In the genomic region with DNA sequence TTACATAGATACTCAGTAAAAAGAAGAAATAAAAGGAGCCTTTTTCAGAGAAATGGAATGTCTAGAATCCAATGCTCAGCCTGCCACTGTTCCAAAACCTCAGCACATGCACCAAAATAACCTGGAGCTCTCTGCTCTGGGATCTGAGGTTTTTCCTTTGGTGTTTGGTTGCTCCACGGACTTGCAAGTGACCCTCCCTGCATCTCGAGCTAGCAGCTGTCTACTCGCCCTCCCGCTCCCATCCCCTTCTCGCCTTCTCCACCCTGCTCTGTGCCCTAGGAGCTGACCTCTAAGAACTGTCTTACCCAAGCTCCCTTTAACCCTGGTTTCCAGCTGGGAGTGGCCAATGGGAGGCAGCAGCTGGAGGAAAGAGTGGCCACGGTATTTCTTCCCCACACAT, we compare ENCODE assay signal across 30 cellular contexts.
"Had no signal": no experiment of that assay in that cellular context is flagged by ENCODE, and none has a peak within 500 bp of the region (broad histone marks: within the 10 kb centered on the region; RNA-seq: fewer than 3 reads in every experiment).

No MANE protein-coding gene starts in this region.

- H3K4me3 ChIP-seq: pancreas, psoas muscle, right lobe of liver, sigmoid colon, skin epidermis, smooth muscle cell, spleen, suprapubic skin, testis, tibial artery, transverse colon, upper lobe of right lung, uterus had no signal

- H3K4me1 ChIP-seq: pancreas, psoas muscle, right lobe of liver, sigmoid colon, spleen, suprapubic skin, testis, tibial artery, transverse colon, upper lobe of right lung, uterus had no signal

- H3K27ac ChIP-seq: neutrophil, pancreas, psoas muscle, right lobe of liver, sigmoid colon, spleen, suprapubic skin, testis, tibial artery, transverse colon, upper lobe of right lung, uterus had no signal

- H3K9me3 ChIP-seq: neutrophil, pancreas, psoas muscle, right lobe of liver, sigmoid colon, spleen, suprapubic skin, testis, tibial artery, transverse colon, upper lobe of right lung, uterus had no signal

- ATAC-seq: naive thymus-derived CD4-positive, alpha-beta T cell; natural killer cell treated with Interleukin-12 subunit alpha and Interleukin-12 subunit beta and Interleukin-15 and Interleukin-18, amount 100 ng/mL, for 72 hours; pancreas; psoas muscle; right cardiac atrium; right lobe of liver; stimulated activated memory B cell treated with anti-CD40 and anti-IgM and Interleukin-4, amounts not matched to agents 10 μg/mL and 1 μg/mL and 100 μg/mL, for 72 hours; stimulated activated naive CD8-positive, alpha-beta T cell treated with anti-CD3 and anti-CD28 coated beads, Interleukin-15, amount 100 ng/mL, for 72 hours; stimulated activated naive CD8-positive, alpha-beta T cell treated with anti-CD3 and anti-CD28 coated beads, Interleukin-15, Interleukin-2, amounts not matched to agents 100 U/mL and 50 U/mL, for 24 hours; upper lobe of right lung had no signal

- FAIRE-seq: pancreas had no signal

- DNase-seq: naive thymus-derived CD4-positive, alpha-beta T cell; nephron progenitor cell; nucleus accumbens; pancreas; posterior cingulate gyrus; psoas muscle; right cardiac atrium; right lobe of liver; sigmoid colon; spleen; stimulated activated CD4-positive, alpha-beta T cell treated with anti-CD3 and anti-CD28 coated beads, Interleukin-12 subunit alpha, Interleukin-12 subunit beta, amount 100 ng/mL, for 4 hours; stimulated activated CD4-positive, alpha-beta T cell treated with anti-CD3 and anti-CD28 coated beads, Interleukin-1b, Interleukin-23, amount 100 ng/mL, for 48 hours; stimulated activated CD4-positive, alpha-beta T cell treated with anti-CD3 and anti-CD28 coated beads, Interleukin-4, amount 100 ng/mL, for 1 hour; stimulated activated CD4-positive, alpha-beta T cell treated with anti-CD3 and anti-CD28 coated beads, Interleukin-4, amount 100 ng/mL, for 4 hours; stimulated activated CD8-positive, alpha-beta memory T cell treated with anti-CD3 and anti-CD28 coated beads, Interleukin-4, amount 100 ng/mL, for 48 hours; stimulated activated naive CD4-positive, alpha-beta T cell; stimulated activated naive CD8-positive, alpha-beta T cell treated with anti-CD3 and anti-CD28 coated beads, Interleukin-15, amount 100 ng/mL, for 72 hours; stimulated activated naive CD8-positive, alpha-beta T cell treated with anti-CD3 and anti-CD28 coated beads, Interleukin-15, Interleukin-2, amounts not matched to agents 100 U/mL and 50 U/mL, for 24 hours; substantia nigra; testis; tibial artery; transverse colon; upper lobe of right lung; uterus had no signal

- H3K4me2 ChIP-seq: smooth muscle cell had no signal

- H3K36me3 ChIP-seq: neutrophil, pancreas, right lobe of liver, sigmoid colon, spleen, suprapubic skin, tibial artery, transverse colon, upper lobe of right lung, uterus had no signal

- H3K27me3 ChIP-seq: pancreas, right lobe of liver, sigmoid colon, testis, tibial artery, upper lobe of right lung, uterus had no signal
